Comparison of ENCODE assay signal across 10 cellular contexts in the genomic region with DNA sequence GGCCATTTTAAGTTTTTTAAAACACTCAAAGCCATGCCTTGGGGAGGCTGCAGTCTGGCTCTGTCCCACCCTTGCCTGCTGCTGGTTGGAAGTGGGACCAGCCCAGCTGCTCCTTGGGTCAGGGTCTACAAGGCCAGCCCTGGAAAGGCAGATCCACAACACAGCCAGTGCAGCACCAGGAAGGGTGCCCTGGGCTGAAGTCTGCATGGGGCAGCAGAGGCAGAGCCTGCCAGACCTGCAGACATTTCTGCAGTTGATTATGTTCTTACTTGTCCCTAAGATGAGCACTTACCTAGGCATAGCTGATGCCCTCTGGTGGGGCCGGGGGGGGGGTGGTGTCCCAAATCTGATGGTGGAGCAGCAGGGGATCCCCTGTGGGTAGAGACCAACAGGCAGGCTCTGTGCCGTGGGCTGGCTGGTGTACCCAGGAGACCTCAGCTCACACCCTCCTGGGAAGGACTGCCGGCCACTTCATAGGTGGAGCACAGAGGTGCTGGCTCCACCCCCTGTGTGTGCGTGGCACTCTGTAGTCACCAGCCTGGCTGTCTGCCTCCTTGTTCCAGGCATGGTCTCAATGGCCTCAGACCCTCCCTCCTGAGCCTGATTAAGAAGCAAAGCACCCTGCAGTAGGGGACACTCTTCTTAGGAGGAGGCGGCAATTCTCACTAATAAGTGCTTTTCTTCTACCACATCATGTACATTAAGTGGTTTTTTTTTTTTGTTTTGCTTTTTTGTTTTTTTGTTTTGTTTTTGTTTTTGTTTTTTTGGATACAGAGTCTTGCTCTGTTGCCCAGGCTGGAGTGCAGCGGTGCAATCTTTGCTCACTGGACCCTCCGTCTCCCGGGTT.
DNase-seq lines count a peak whose midpoint lies in the region; ATAC-seq, FAIRE-seq and TF ChIP-seq lines count a peak whose summit lies in the region.
"Had no signal": no experiment of that assay in that cellular context is flagged by ENCODE, and none has a peak within 500 bp of the region (broad histone marks: within the 10 kb centered on the region; RNA-seq: fewer than 3 reads in every experiment).

No MANE protein-coding gene starts in this region.

- no peaks in the 10 kb centered on the region for H3K27me3 Mint-ChIP-seq in natural killer cell (ENCODE audit: low read depth in 2 of 2)

- peak; percentile 7 for DNase-seq in NCI-H146 (lab: John Stamatoyannopoulos, UW)
- no peak for DNase-seq in NCI-H146 treated with DMSO at 0.1 percent for 48 hours (lab: John Stamatoyannopoulos, UW; ENCODE audit: unreplicated experiment)
- peak; percentile 13 for DNase-seq in H4 (ENCODE audit: low spot score)
- DNase-seq in NCI-H1436 treated with DMSO at 0.1 percent for 48 hours (lab: John Stamatoyannopoulos, UW), result peak; percentile 50
- DNase-seq in natural killer cell, result no peak
- no peak for DNase-seq in cerebellum (ENCODE audit: low spot score)
- DNase-seq in kidney, result no peak
- DNase-seq in SJCRH30, result no peak

- H3K4me1 ChIP-seq in kidney (ENCODE audit: control insufficient read depth in 1 of 2, insufficient read depth in 1 of 2, low read depth in 1 of 2, low read length in 2 of 2), result peaks cover 0 to under 1% of the 10 kb centered on the region in 2 donors
- peaks cover 8% of the 10 kb centered on the region for H3K4me1 ChIP-seq in SJCRH30

- H3K36me3 ChIP-seq in kidney (ENCODE audit: control insufficient read depth in 1 of 2, insufficient read depth in 2 of 2, low read length in 2 of 2) (no peaks in the 10 kb centered on the region), SJCRH30 (no peaks in the 10 kb centered on the region)
- H3K36me3 ChIP-seq: SJSA1 had no signal

- no peaks in the 10 kb centered on the region for H3K9me3 ChIP-seq in kidney (ENCODE audit: control insufficient read depth in 1 of 2, low read length in 2 of 2)
- no peaks in the 10 kb centered on the region for H3K9me3 ChIP-seq in SJCRH30 (replicated peaks)

- no peaks in the 10 kb centered on the region for H3K9me3 Mint-ChIP-seq in natural killer cell

- H3K4me3 Mint-ChIP-seq in natural killer cell, result no peak overlapping the region

- no peak overlapping the region for H3K9ac ChIP-seq in kidney (ENCODE audit: low read length in 2 of 2)

- intact Hi-C loops in natural killer cell (cut with micrococcal nuclease), result no loop called here
- intact Hi-C loops in kidney (cut with DNase I), result loop anchor here (10.0 kb wide), 1 partner anchor 76 kb away; no protein-coding TSS in a partner anchor

- H3K4me3 ChIP-seq in kidney (ENCODE audit: low read length in 2 of 2) (no peak overlapping the region), SJCRH30 (no peak overlapping the region)
- H3K4me3 ChIP-seq: SJSA1 had no signal

- no peaks in the 10 kb centered on the region for H3K27me3 ChIP-seq in SJCRH30
- H3K27me3 ChIP-seq: SJSA1 had no signal

- ATAC-seq in natural killer cell, result peak; percentile 54 to 82 (median 81)

- H3K4me1 Mint-ChIP-seq in natural killer cell, result peaks cover 5 to 21% of the 10 kb centered on the region in 2 donors

- TF ChIP-seq CTCF in natural killer cell (IDR thresholded peaks at IDR 0.05), result no peak
- TF ChIP-seq CTCF in kidney (IDR thresholded peaks at IDR 0.05; ENCODE audit: borderline replicate concordance, extremely low read depth, insufficient read depth), result no peak

- H3K36me3 Mint-ChIP-seq in natural killer cell, result no peaks in the 10 kb centered on the region

- peak overlapping the region in 1 of 2 donors; percentile 22 for H3K27ac Mint-ChIP-seq in natural killer cell

- H3K27ac ChIP-seq in kidney (ENCODE audit: low read depth in 2 of 2, low read length in 2 of 2) (no peak overlapping the region), SJCRH30 (no peak overlapping the region)
- H3K27ac ChIP-seq: SJSA1 had no signal

- no peak for FAIRE-seq in kidney (lab: Jason Lieb, UNC)
- FAIRE-seq: endothelial cell of umbilical vein had no signal

Comparison
In these comparisons a context has a peak if more than half of its experiments do, and no peak if none do; other contexts are left out.
1. DNase-seq: peak in NCI-H146 (single experiment), H4 (single experiment) and NCI-H1436 treated with DMSO at 0.1 percent for 48 hours (single experiment); none in NCI-H146 treated with DMSO at 0.1 percent for 48 hours (single experiment), natural killer cell (single experiment), cerebellum (single experiment), kidney (single experiment) and SJCRH30 (0 of 2).